In the genomic region with DNA sequence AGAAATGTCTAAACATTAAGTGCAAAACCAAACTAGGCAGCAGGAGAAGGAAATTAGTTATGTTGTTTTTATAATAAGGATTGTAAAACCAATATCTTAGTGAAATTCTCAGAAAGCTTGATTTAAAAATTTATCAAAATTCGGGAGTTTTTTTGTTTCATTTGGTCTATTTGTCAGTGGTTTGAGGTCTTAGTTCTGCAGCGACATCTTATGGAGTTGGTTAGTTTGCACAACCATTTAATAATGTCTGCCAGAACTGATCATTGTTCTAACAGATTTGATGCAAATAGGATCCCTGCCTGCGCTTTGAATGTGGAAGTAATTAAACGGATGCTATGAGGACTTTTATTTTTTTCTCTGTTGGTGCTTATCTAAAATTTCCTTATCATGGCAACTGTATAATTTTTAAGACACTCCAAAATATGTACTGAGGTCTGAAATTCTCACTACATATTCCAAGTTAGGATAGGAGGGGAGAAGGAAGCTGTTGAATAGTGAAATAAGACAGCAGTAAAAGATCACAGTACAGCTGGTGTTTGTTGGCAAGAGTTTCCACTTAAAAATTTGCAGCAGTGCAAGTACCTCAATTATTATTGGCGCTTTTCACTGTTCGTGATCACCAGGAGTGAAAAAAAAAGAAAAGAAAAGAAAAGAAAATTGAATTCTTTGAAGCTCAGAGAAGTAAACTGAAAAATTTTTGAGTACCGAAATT, we compare ENCODE assay signal across 15 cellular contexts.
DNase-seq lines count a peak whose midpoint lies in the region; ATAC-seq, FAIRE-seq and TF ChIP-seq lines count a peak whose summit lies in the region.
"Had no signal": no experiment of that assay in that cellular context is flagged by ENCODE, and none has a peak within 500 bp of the region (broad histone marks: within the 10 kb centered on the region; RNA-seq: fewer than 3 reads in every experiment).

No MANE protein-coding gene starts in this region.

- peaks cover 6% of the 10 kb centered on the region for H3K9me3 Mint-ChIP-seq in activated T-helper 1 cell treated with anti-CD3 and anti-CD28 coated beads, Interleukin-12 subunit alpha, Interleukin-12 subunit beta, Interleukin-2, Interleukin-4 antibody, amounts not matched to agents 30 ng/mL and 10 ng/mL and 1 ng/mL, durations not matched to agents 14 hours and 24 hours and 36 hours
- peaks cover 2 to 4% of the 10 kb centered on the region in 2 donors for H3K9me3 Mint-ChIP-seq in activated T-cell treated with anti-CD3 and anti-CD28 coated beads, Interleukin-2, amount 50 U/mL, for 72 hours
- H3K9me3 Mint-ChIP-seq: activated T-cell treated with anti-CD3 and anti-CD28 coated beads, Interleukin-2, amount 50 U/mL, for 24 hours; WTC11 had no signal

- no peak overlapping the region for H3K4me3 Mint-ChIP-seq in activated T-helper 1 cell treated with anti-CD3 and anti-CD28 coated beads, Interleukin-12 subunit alpha, Interleukin-12 subunit beta, Interleukin-2, Interleukin-4 antibody, amounts not matched to agents 30 ng/mL and 10 ng/mL and 1 ng/mL, durations not matched to agents 14 hours and 24 hours and 36 hours
- no peak overlapping the region for H3K4me3 Mint-ChIP-seq in activated T-cell treated with anti-CD3 and anti-CD28 coated beads, Interleukin-2, amount 50 U/mL, for 72 hours
- H3K4me3 Mint-ChIP-seq: activated T-cell treated with anti-CD3 and anti-CD28 coated beads, Interleukin-2, amount 50 U/mL, for 24 hours; stimulated activated naive B cell treated with anti-CD40 and anti-IgM and Interleukin-4, amounts not matched to agents 10 μg/mL and 1 μg/mL and 100 μg/mL, for 72 hours; WTC11 had no signal

- H3K27ac Mint-ChIP-seq in activated T-helper 1 cell treated with anti-CD3 and anti-CD28 coated beads, Interleukin-12 subunit alpha, Interleukin-12 subunit beta, Interleukin-2, Interleukin-4 antibody, amounts not matched to agents 30 ng/mL and 10 ng/mL and 1 ng/mL, durations not matched to agents 14 hours and 24 hours and 36 hours, result no peak overlapping the region
- no peak overlapping the region for H3K27ac Mint-ChIP-seq in activated T-cell treated with anti-CD3 and anti-CD28 coated beads, Interleukin-2, amount 50 U/mL, for 72 hours
- H3K27ac Mint-ChIP-seq: activated T-cell treated with anti-CD3 and anti-CD28 coated beads, Interleukin-2, amount 50 U/mL, for 24 hours; stimulated activated naive B cell treated with anti-CD40 and anti-IgM and Interleukin-4, amounts not matched to agents 10 μg/mL and 1 μg/mL and 100 μg/mL, for 72 hours; WTC11 had no signal

- H3K4ac ChIP-seq in mesenchymal stem cell (ENCODE audit: low read depth in 1 of 2, low read length in 2 of 2), result no peak overlapping the region

- H3K4me1 Mint-ChIP-seq in activated T-helper 1 cell treated with anti-CD3 and anti-CD28 coated beads, Interleukin-12 subunit alpha, Interleukin-12 subunit beta, Interleukin-2, Interleukin-4 antibody, amounts not matched to agents 30 ng/mL and 10 ng/mL and 1 ng/mL, durations not matched to agents 14 hours and 24 hours and 36 hours (ENCODE audit: low read depth), result no peaks in the 10 kb centered on the region
- no peaks in the 10 kb centered on the region for H3K4me1 Mint-ChIP-seq in activated T-cell treated with anti-CD3 and anti-CD28 coated beads, Interleukin-2, amount 50 U/mL, for 72 hours (ENCODE audit: low read depth)
- H3K4me1 Mint-ChIP-seq: stimulated activated naive B cell treated with anti-CD40 and anti-IgM and Interleukin-4, amounts not matched to agents 10 μg/mL and 1 μg/mL and 100 μg/mL, for 72 hours had no signal

- no peak for FAIRE-seq in pancreas (lab: Jason Lieb, UNC)

- no peak overlapping the region for H3K23ac ChIP-seq in mesenchymal stem cell (ENCODE audit: low read length in 2 of 2)

- no peak overlapping the region for H3K18ac ChIP-seq in mesenchymal stem cell (ENCODE audit: low read depth in 1 of 2, low read length in 2 of 2)

- intact Hi-C loops in activated T-helper 1 cell treated with anti-CD3 and anti-CD28 coated beads, Interleukin-12 subunit alpha, Interleukin-12 subunit beta, Interleukin-2, Interleukin-4 antibody, amounts not matched to agents 30 ng/mL and 10 ng/mL and 1 ng/mL, durations not matched to agents 14 hours and 24 hours and 36 hours (cut with micrococcal nuclease), result no loop called here
- intact Hi-C loops in pancreas (cut with DNase I), result no loop called here

- ATAC-seq in pancreas, result no peak
- no peak for ATAC-seq in activated T-cell treated with anti-CD3 and anti-CD28 coated beads, Interleukin-2, amount 50 U/mL, for 72 hours (replicated peaks in 1 of 2)
- ATAC-seq: stimulated activated naive B cell treated with anti-CD40 and anti-IgM and Interleukin-4, amounts not matched to agents 10 μg/mL and 1 μg/mL and 100 μg/mL, for 72 hours; WTC11 had no signal

- H4K8ac ChIP-seq in mesenchymal stem cell (ENCODE audit: low read length), result no peak overlapping the region

- no peaks in the 10 kb centered on the region for H3K36me3 Mint-ChIP-seq in activated T-helper 1 cell treated with anti-CD3 and anti-CD28 coated beads, Interleukin-12 subunit alpha, Interleukin-12 subunit beta, Interleukin-2, Interleukin-4 antibody, amounts not matched to agents 30 ng/mL and 10 ng/mL and 1 ng/mL, durations not matched to agents 14 hours and 24 hours and 36 hours (ENCODE audit: low read depth)
- H3K36me3 Mint-ChIP-seq in activated T-cell treated with anti-CD3 and anti-CD28 coated beads, Interleukin-2, amount 50 U/mL, for 72 hours (ENCODE audit: insufficient read depth in 2 of 2), result no peaks in the 10 kb centered on the region
- H3K36me3 Mint-ChIP-seq: stimulated activated naive B cell treated with anti-CD40 and anti-IgM and Interleukin-4, amounts not matched to agents 10 μg/mL and 1 μg/mL and 100 μg/mL, for 72 hours; WTC11 had no signal

- no peak overlapping the region for H2AK5ac ChIP-seq in mesenchymal stem cell (ENCODE audit: low read length, severe bottlenecking)

- H2BK5ac ChIP-seq in mesenchymal stem cell (ENCODE audit: low read depth, low read length, poor library complexity, severe bottlenecking), result no peak overlapping the region

- H3K27me3 Mint-ChIP-seq in activated T-helper 1 cell treated with anti-CD3 and anti-CD28 coated beads, Interleukin-12 subunit alpha, Interleukin-12 subunit beta, Interleukin-2, Interleukin-4 antibody, amounts not matched to agents 30 ng/mL and 10 ng/mL and 1 ng/mL, durations not matched to agents 14 hours and 24 hours and 36 hours (ENCODE audit: insufficient read depth), result no peaks in the 10 kb centered on the region
- no peaks in the 10 kb centered on the region for H3K27me3 Mint-ChIP-seq in activated T-cell treated with anti-CD3 and anti-CD28 coated beads, Interleukin-2, amount 50 U/mL, for 72 hours (ENCODE audit: low read depth)
- H3K27me3 Mint-ChIP-seq: activated T-cell treated with anti-CD3 and anti-CD28 coated beads, Interleukin-2, amount 50 U/mL, for 24 hours; stimulated activated naive B cell treated with anti-CD40 and anti-IgM and Interleukin-4, amounts not matched to agents 10 μg/mL and 1 μg/mL and 100 μg/mL, for 72 hours had no signal

- no peak overlapping the region for H2AFZ ChIP-seq in mesenchymal stem cell (ENCODE audit: low read depth, low read length)

- TF ChIP-seq CTCF in C4-2B (conservative IDR thresholded peaks at IDR 0.05) (peak; percentile 42), pancreas (IDR thresholded peaks at IDR 0.05) (no peak)

- H2BK15ac ChIP-seq in mesenchymal stem cell (ENCODE audit: low read depth, poor library complexity, severe bottlenecking), result no peak overlapping the region

- WGBS in mesenchymal stem cell, result 93% methylated on average over 4 of the region's 7 CpGs
- 46 to 61% methylated on average over 7 of the region's 7 CpGs for WGBS in pancreas, 2 donors

- no peak overlapping the region for H3K14ac ChIP-seq in mesenchymal stem cell (ENCODE audit: low read length in 2 of 2)

- H3K27me3 ChIP-seq in adipocyte (replicated peaks; ENCODE audit: control insufficient read depth, insufficient read depth, low read length) (no peaks in the 10 kb centered on the region), mesenchymal stem cell (ENCODE audit: control insufficient read depth in 1 of 2, insufficient read depth in 1 of 2, low read length in 2 of 2) (no peaks in the 10 kb centered on the region), pancreas (no peaks in the 10 kb centered on the region)
- H3K27me3 ChIP-seq: esophagus squamous epithelium, neutrophil had no signal

- H3K27ac ChIP-seq in C4-2B (no peak overlapping the region), mesenchymal stem cell (ENCODE audit: low read length, poor library complexity, severe bottlenecking) (no peak overlapping the region), pancreas (no peak overlapping the region)
- H3K27ac ChIP-seq: esophagus squamous epithelium, neutrophil had no signal

- H3K9me3 ChIP-seq in adipocyte (ENCODE audit: control insufficient read depth, low read length), result no peaks in the 10 kb centered on the region
- no peaks in the 10 kb centered on the region for H3K9me3 ChIP-seq in mesenchymal stem cell (ENCODE audit: control insufficient read depth, low read length)
- H3K9me3 ChIP-seq in pancreas, result no peaks in the 10 kb centered on the region
- H3K9me3 ChIP-seq: esophagus squamous epithelium, neutrophil had no signal

- H3K4me2 ChIP-seq in mesenchymal stem cell (ENCODE audit: low read length, poor library complexity, severe bottlenecking), result no peak overlapping the region

- peaks cover 18% of the 10 kb centered on the region for H3K4me1 ChIP-seq in adipocyte (ENCODE audit: control insufficient read depth, insufficient read depth, low read length)
- H3K4me1 ChIP-seq in mesenchymal stem cell (ENCODE audit: control insufficient read depth, insufficient read depth, low read depth, low read length), result no peaks in the 10 kb centered on the region
- no peaks in the 10 kb centered on the region for H3K4me1 ChIP-seq in pancreas
- H3K4me1 ChIP-seq: esophagus squamous epithelium had no signal

- H3K36me3 ChIP-seq in adipocyte (ENCODE audit: control insufficient read depth, insufficient read depth, low read length, severe bottlenecking) (no peaks in the 10 kb centered on the region), mesenchymal stem cell (ENCODE audit: control insufficient read depth in 1 of 2, insufficient read depth in 2 of 2, low read depth in 1 of 2, low read length in 2 of 2) (no peaks in the 10 kb centered on the region), pancreas (no peaks in the 10 kb centered on the region)
- H3K36me3 ChIP-seq: esophagus squamous epithelium, neutrophil had no signal

- H3K9ac ChIP-seq in adipocyte (ENCODE audit: low read length) (peak overlapping the region; percentile 67), mesenchymal stem cell (ENCODE audit: low read length) (peak overlapping the region; percentile 92)

- H3K4me3 ChIP-seq in adipocyte (ENCODE audit: low read length) (peak overlapping the region; percentile 60), mesenchymal stem cell (ENCODE audit: insufficient read depth in 1 of 2, low read depth in 1 of 2, low read length in 2 of 2) (no peak overlapping the region), pancreas (no peak overlapping the region)
- H3K4me3 ChIP-seq: esophagus squamous epithelium had no signal

- H4K91ac ChIP-seq in mesenchymal stem cell (ENCODE audit: low read length), result no peak overlapping the region

- H2BK120ac ChIP-seq in mesenchymal stem cell (ENCODE audit: low read depth, low read length), result no peak overlapping the region

- no peaks in the 10 kb centered on the region for H3K79me1 ChIP-seq in mesenchymal stem cell (replicated peaks; ENCODE audit: low read length, poor library complexity, severe bottlenecking)

- H2BK12ac ChIP-seq in mesenchymal stem cell (ENCODE audit: low read length in 2 of 2), result no peak overlapping the region

- peak; percentile 67 for DNase-seq in LHCN-M2 (ENCODE audit: low read depth)
- peak; percentile 71 for DNase-seq in adipocyte (ENCODE audit: low read depth)
- no peak for DNase-seq in mesenchymal stem cell
- DNase-seq in activated T-helper 1 cell treated with anti-CD3 and anti-CD28 coated beads, Interleukin-12 subunit alpha, Interleukin-12 subunit beta, Interleukin-2, Interleukin-4 antibody, amounts not matched to agents 30 ng/mL and 10 ng/mL and 1 ng/mL, durations not matched to agents 14 hours and 24 hours and 36 hours (ENCODE audit: low spot score), result no peak
- no peak for DNase-seq in pancreas
- no peak for DNase-seq in SKM-1 (lab: John Stamatoyannopoulos, UW; ENCODE audit: unreplicated experiment)
- DNase-seq in activated T-cell treated with anti-CD3 and anti-CD28 coated beads, Interleukin-2, amount 50 U/mL, for 72 hours, result no peak
- DNase-seq: activated T-cell treated with anti-CD3 and anti-CD28 coated beads, Interleukin-2, amount 50 U/mL, for 24 hours; DMS53; esophagus squamous epithelium; RPMI8226; stimulated activated naive B cell treated with anti-CD40 and anti-IgM and Interleukin-4, amounts not matched to agents 10 μg/mL and 1 μg/mL and 100 μg/mL, for 72 hours had no signal

Comparison
In these comparisons a context has a peak if more than half of its experiments do, and no peak if none do; other contexts are left out.
1. DNase-seq: peak in LHCN-M2 (single experiment) and adipocyte (single experiment); none in mesenchymal stem cell (single experiment), activated T-helper 1 cell treated with anti-CD3 and anti-CD28 coated beads, Interleukin-12 subunit alpha, Interleukin-12 subunit beta, Interleukin-2, Interleukin-4 antibody, amounts not matched to agents 30 ng/mL and 10 ng/mL and 1 ng/mL, durations not matched to agents 14 hours and 24 hours and 36 hours (single experiment), pancreas (0 of 6), SKM-1 (single experiment) and activated T-cell treated with anti-CD3 and anti-CD28 coated beads, Interleukin-2, amount 50 U/mL, for 72 hours (0 of 2).